ENCODE assay signal across 9 cellular contexts in genomic region chr14:75280448-75280830, GRCh38. TPM values are rescaled to one million over a fixed set of nuclear protein-coding genes. Genes with fewer than 3 reads are reported as not detected.
DNase-seq lines count a peak whose midpoint lies in the region; ATAC-seq, FAIRE-seq and TF ChIP-seq lines count a peak whose summit lies in the region.
"Had no signal": no experiment of that assay in that cellular context is flagged by ENCODE, and none has a peak within 500 bp of the region (broad histone marks: within the 10 kb centered on the region; RNA-seq: fewer than 3 reads in every experiment).

No MANE protein-coding gene starts in this region.

- TF ChIP-seq CTCF in AG04450 (IDR thresholded peaks at IDR 0.05; ENCODE audit: low read depth, low read length) (no peak), epithelial cell of proximal tubule (conservative IDR thresholded peaks at IDR 0.05; ENCODE audit: low read depth, low read length) (no peak), nephron (IDR thresholded peaks at IDR 0.05; ENCODE audit: unreplicated experiment in 3 of 3) (no peak), adrenal gland (IDR thresholded peaks at IDR 0.05) (no peak)

- POLR2A ChIA-PET in AG04450 (lab: Yijun Ruan, JAX) = no interaction called here

- FAIRE-seq in HTR-8/SVneo (lab: Jason Lieb, UNC) = no peak
- FAIRE-seq: endometrium had no signal

- DNase-seq in AG04450 (ENCODE audit: low read depth, low spot score) (no peak), epithelial cell of proximal tubule (ENCODE audit: low read depth) (no peak), adrenal gland (no peak), NCI-H2081 treated with DMSO at 0.1 percent for 48 hours (lab: John Stamatoyannopoulos, UW) (no peak), HTR-8/SVneo (ENCODE audit: insufficient read length, low spot score) (no peak)

- peak overlapping the region in 2 of 3 experiments; percentile 28 to 49 for H3K27ac Mint-ChIP-seq in nephron

- H3K36me3 Mint-ChIP-seq in nephron (ENCODE audit: low read depth) = peaks cover 21% of the 10 kb centered on the region

- WGBS in adrenal gland, 4 donors = 87 to 95% (median 94%) methylated on average over 6 of the region's 6 CpGs

- no peaks in the 10 kb centered on the region for H3K9me3 Mint-ChIP-seq in nephron

- peaks cover 16 to 26% of the 10 kb centered on the region in 2 donors for H3K4me1 ChIP-seq in adrenal gland (replicated peaks in 1 of 2)

- intact Hi-C loops in adrenal gland (cut with DNase I) = no loop called here

- H3K9me3 ChIP-seq in AG04450 (ENCODE audit: control insufficient read depth, insufficient read depth, low read length) (peaks cover 4% of the 10 kb centered on the region; the same call in 1 of the 2 replicates), adrenal gland (replicated peaks in 1 of 3) (no peaks in the 10 kb centered on the region)

- H3K27me3 ChIP-seq in AG04450 (ENCODE audit: control insufficient read depth, insufficient read depth, low read length) = no peaks in the 10 kb centered on the region
- no peaks in the 10 kb centered on the region for H3K27me3 ChIP-seq in adrenal gland

- peak overlapping the region; percentile 90 for H3K4me3 ChIP-seq in AG04450 (ENCODE audit: low read depth, low read length)
- H3K4me3 ChIP-seq in epithelial cell of proximal tubule (ENCODE audit: low read depth, low read length) = peak overlapping the region; percentile 90
- peak overlapping the region in 1 of 4 donors; percentile 83 for H3K4me3 ChIP-seq in adrenal gland

- peaks cover 43% of the 10 kb centered on the region for H3K27me3 Mint-ChIP-seq in nephron (ENCODE audit: low read depth)

- peak overlapping the region; percentile 90 to 97 (median 96) for H3K4me3 Mint-ChIP-seq in nephron

- H3K36me3 ChIP-seq in adrenal gland (replicated peaks in 1 of 2) = peaks cover 0 to 29% of the 10 kb centered on the region in 2 donors

- ATAC-seq in SK-N-SH treated with all-trans-retinoic acid at 6 μM for 48 hours = no peak
- ATAC-seq in HG03108 (IDR thresholded peaks at IDR 0.05; ENCODE audit: unreplicated experiment) = no peak

- TF ChIP-seq POLR2A in adrenal gland (IDR thresholded peaks at IDR 0.05) = peak in 1 of 2 donors; percentile 5

- H3K27ac ChIP-seq in AG04450 (ENCODE audit: low read depth, low read length) (no peak overlapping the region), adrenal gland (peak overlapping the region in 2 of 5 donors; percentile 97 to 99)

- peaks cover 41% of the 10 kb centered on the region for H3K4me1 Mint-ChIP-seq in nephron

- CTCF ChIA-PET in AG04450 (lab: Charles Lee) = interaction anchor here (1.3 kb wide), 1 partner anchor 139 kb away, joined by 4 read pairs; no protein-coding TSS in a partner anchor

TF ChIP-seq in SK-N-SH treated with all-trans-retinoic acid at 6 μM for 48 hours, 23 proteins besides CTCF, POLR2A, EP300 and RAD21:
- TF ChIP-seq ZNF8 (CRISPR knock-in tag; IDR thresholded peaks at IDR 0.05) (no peak; the same call in 1 of the 2 replicates), TCF4 (CRISPR knock-in tag; IDR thresholded peaks at IDR 0.05; ENCODE audit: borderline replicate concordance) (peak; percentile 60; the same call in 1 of the 2 replicates), ZC3H10 (CRISPR knock-in tag; IDR thresholded peaks at IDR 0.05) (peak; percentile 55; the same call in 1 of the 2 replicates), GLIS3 (CRISPR knock-in tag; IDR thresholded peaks at IDR 0.05) (peak; percentile 35; the same call in 1 of the 2 replicates), RARB (CRISPR knock-in tag; IDR thresholded peaks at IDR 0.05) (peak; percentile 62; the same call in 1 of the 2 replicates), CSDC2 (CRISPR knock-in tag; IDR thresholded peaks at IDR 0.05) (no peak), ESRRG (CRISPR knock-in tag; IDR thresholded peaks at IDR 0.05) (peak; percentile 64), ZFP30 (CRISPR knock-in tag; IDR thresholded peaks at IDR 0.05) (no peak), TOX (CRISPR knock-in tag; IDR thresholded peaks at IDR 0.05; ENCODE audit: borderline replicate concordance) (peak; percentile 71; the same call in 1 of the 2 replicates), CREB5 (CRISPR knock-in tag; IDR thresholded peaks at IDR 0.05; ENCODE audit: low read depth) (peak; percentile 94), PPARA (CRISPR knock-in tag; IDR thresholded peaks at IDR 0.05; ENCODE audit: borderline replicate concordance) (no peak)
- TF ChIP-seq, protein P1, sequence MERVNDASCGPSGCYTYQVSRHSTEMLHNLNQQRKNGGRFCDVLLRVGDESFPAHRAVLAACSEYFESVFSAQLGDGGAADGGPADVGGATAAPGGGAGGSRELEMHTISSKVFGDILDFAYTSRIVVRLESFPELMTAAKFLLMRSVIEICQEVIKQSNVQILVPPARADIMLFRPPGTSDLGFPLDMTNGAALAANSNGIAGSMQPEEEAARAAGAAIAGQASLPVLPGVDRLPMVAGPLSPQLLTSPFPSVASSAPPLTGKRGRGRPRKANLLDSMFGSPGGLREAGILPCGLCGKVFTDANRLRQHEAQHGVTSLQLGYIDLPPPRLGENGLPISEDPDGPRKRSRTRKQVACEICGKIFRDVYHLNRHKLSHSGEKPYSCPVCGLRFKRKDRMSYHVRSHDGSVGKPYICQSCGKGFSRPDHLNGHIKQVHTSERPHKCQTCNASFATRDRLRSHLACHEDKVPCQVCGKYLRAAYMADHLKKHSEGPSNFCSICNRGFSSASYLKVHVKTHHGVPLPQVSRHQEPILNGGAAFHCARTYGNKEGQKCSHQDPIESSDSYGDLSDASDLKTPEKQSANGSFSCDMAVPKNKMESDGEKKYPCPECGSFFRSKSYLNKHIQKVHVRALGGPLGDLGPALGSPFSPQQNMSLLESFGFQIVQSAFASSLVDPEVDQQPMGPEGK (CRISPR knock-in tag; IDR thresholded peaks at IDR 0.05; ENCODE audit: borderline replicate concordance) = 0 out of 2 replicates have a peak, but pooled peaks have one; percentile 25
- TF ChIP-seq, protein P2, sequence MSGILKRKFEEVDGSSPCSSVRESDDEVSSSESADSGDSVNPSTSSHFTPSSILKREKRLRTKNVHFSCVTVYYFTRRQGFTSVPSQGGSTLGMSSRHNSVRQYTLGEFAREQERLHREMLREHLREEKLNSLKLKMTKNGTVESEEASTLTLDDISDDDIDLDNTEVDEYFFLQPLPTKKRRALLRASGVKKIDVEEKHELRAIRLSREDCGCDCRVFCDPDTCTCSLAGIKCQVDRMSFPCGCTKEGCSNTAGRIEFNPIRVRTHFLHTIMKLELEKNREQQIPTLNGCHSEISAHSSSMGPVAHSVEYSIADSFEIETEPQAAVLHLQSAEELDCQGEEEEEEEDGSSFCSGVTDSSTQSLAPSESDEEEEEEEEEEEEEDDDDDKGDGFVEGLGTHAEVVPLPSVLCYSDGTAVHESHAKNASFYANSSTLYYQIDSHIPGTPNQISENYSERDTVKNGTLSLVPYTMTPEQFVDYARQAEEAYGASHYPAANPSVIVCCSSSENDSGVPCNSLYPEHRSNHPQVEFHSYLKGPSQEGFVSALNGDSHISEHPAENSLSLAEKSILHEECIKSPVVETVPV (CRISPR knock-in tag; IDR thresholded peaks at IDR 0.05) = peak; percentile 82

RNA-seq across cellular contexts. Expression of gene FOS, which starts 1.8 kb away (rescaled TPM):
- polyA plus RNA-seq in AG04450 (2011; rRNA removed) = 30.6 and 55.8 TPM in 2 replicates
- 112 and 193 TPM in 2 replicates for polyA minus RNA-seq in AG04450 (2011; rRNA and poly(A)+ RNA removed)
- total RNA-seq in epithelial cell of proximal tubule = 2.5 and 2.7 TPM in 2 replicates
- 100 to 1,000 TPM in 5 of 8 donors, 10 to 100 TPM in 3; 47.9 to 393 (median 152) TPM for total RNA-seq in adrenal gland
- polyA plus RNA-seq in adrenal gland = 100 to 1,000 TPM in 2 of 3 donors, 10 to 100 TPM in 1; 63.2 to 129 (median 107) TPM

Comparison
In these comparisons a context has a peak if more than half of its experiments do, and no peak if none do; other contexts are left out.
1. RNA of gene FOS, which starts 1.8 kb away (total RNA-seq): 47.9 to 393 TPM in adrenal gland; 2.5 to 2.7 TPM in epithelial cell of proximal tubule; every median in the first group is over 10 times any median in the second.